Comparison of ENCODE assay signal across 8 cellular contexts in genomic region chr3:15601046-15601398, GRCh38. TPM values are rescaled to one million over a fixed set of nuclear protein-coding genes. Genes with fewer than 3 reads are reported as not detected.
DNase-seq lines count a peak whose midpoint lies in the region; ATAC-seq lines count a peak whose summit lies in the region.

No MANE protein-coding gene starts in this region.

- POLR2A ChIA-PET in activated CD8-positive, alpha-beta T cell treated with anti-CD3 and anti-CD28 coated beads, Interleukin-2, amount 10 ng/mL, durations not matched to agents 7 days and 5 days (lab: Charles Lee) = interaction anchor here (1.2 to 1.3 kb wide), 6 partner anchors 35 to 395 kb away, joined by 3 to 6 read pairs (median 3); partner anchors contain the start of genes ANKRD28 and CAPN7

- CTCF ChIA-PET in activated CD8-positive, alpha-beta T cell treated with anti-CD3 and anti-CD28 coated beads, Interleukin-2, amount 10 ng/mL, durations not matched to agents 7 days and 5 days (lab: Charles Lee) = interaction anchor here (0.6 to 1.5 kb wide), 4 partner anchors 26 to 211 kb away, joined by 3 to 4 read pairs (median 3); no protein-coding TSS in a partner anchor

- peak overlapping the region; percentile 99 for H3K4me3 Mint-ChIP-seq in activated CD8-positive, alpha-beta T cell treated with anti-CD3 and anti-CD28 coated beads, Interleukin-2, amount 10 ng/mL, durations not matched to agents 7 days and 5 days
- H3K4me3 Mint-ChIP-seq in stimulated activated naive CD8-positive, alpha-beta T cell treated with anti-CD3 and anti-CD28 coated beads, Interleukin-15, Interleukin-2, amounts not matched to agents 100 ng/mL and 50 ng/mL, for 24 hours = peak overlapping the region; percentile 100

- no peaks in the 10 kb centered on the region for H3K9me3 Mint-ChIP-seq in activated CD8-positive, alpha-beta T cell treated with anti-CD3 and anti-CD28 coated beads, Interleukin-2, amount 10 ng/mL, durations not matched to agents 7 days and 5 days (ENCODE audit: insufficient read depth)
- H3K9me3 Mint-ChIP-seq in stimulated activated naive CD8-positive, alpha-beta T cell treated with anti-CD3 and anti-CD28 coated beads, Interleukin-15, Interleukin-2, amounts not matched to agents 100 ng/mL and 50 ng/mL, for 24 hours = peaks cover 11% of the 10 kb centered on the region

- no peaks in the 10 kb centered on the region for H3K27me3 Mint-ChIP-seq in activated CD8-positive, alpha-beta T cell treated with anti-CD3 and anti-CD28 coated beads, Interleukin-2, amount 10 ng/mL, durations not matched to agents 7 days and 5 days (ENCODE audit: low read depth)
- no peaks in the 10 kb centered on the region for H3K27me3 Mint-ChIP-seq in stimulated activated naive CD8-positive, alpha-beta T cell treated with anti-CD3 and anti-CD28 coated beads, Interleukin-15, Interleukin-2, amounts not matched to agents 100 ng/mL and 50 ng/mL, for 24 hours

- peak overlapping the region; percentile 90 for H3K4me3 ChIP-seq in iPS-11a (ENCODE audit: low read depth, low read length)

- peak overlapping the region; percentile 90 for H3K27ac Mint-ChIP-seq in activated CD8-positive, alpha-beta T cell treated with anti-CD3 and anti-CD28 coated beads, Interleukin-2, amount 10 ng/mL, durations not matched to agents 7 days and 5 days
- H3K27ac Mint-ChIP-seq in stimulated activated naive CD8-positive, alpha-beta T cell treated with anti-CD3 and anti-CD28 coated beads, Interleukin-15, Interleukin-2, amounts not matched to agents 100 ng/mL and 50 ng/mL, for 24 hours = peak overlapping the region; percentile 96

- peaks cover 41% of the 10 kb centered on the region for H3K36me3 Mint-ChIP-seq in activated CD8-positive, alpha-beta T cell treated with anti-CD3 and anti-CD28 coated beads, Interleukin-2, amount 10 ng/mL, durations not matched to agents 7 days and 5 days (ENCODE audit: low read depth)
- peaks cover 46% of the 10 kb centered on the region for H3K36me3 Mint-ChIP-seq in stimulated activated naive CD8-positive, alpha-beta T cell treated with anti-CD3 and anti-CD28 coated beads, Interleukin-15, Interleukin-2, amounts not matched to agents 100 ng/mL and 50 ng/mL, for 24 hours (ENCODE audit: low read depth)

- no peak for DNase-seq in activated CD8-positive, alpha-beta T cell treated with anti-CD3 and anti-CD28 coated beads, Interleukin-2, amount 10 ng/mL, durations not matched to agents 7 days and 5 days
- DNase-seq in NK-92 treated with Interleukin-12 subunit alpha and Interleukin-12 subunit beta, amount 100 ng/mL, for 24 hours (lab: John Stamatoyannopoulos, UW) = no peak
- no peak for DNase-seq in NCI-H146 (lab: John Stamatoyannopoulos, UW)
- DNase-seq in cerebellar nuclear complex (lab: John Stamatoyannopoulos, UW) = no peak

- ATAC-seq in GM19324 (IDR thresholded peaks at IDR 0.05; ENCODE audit: low FRiP score, unreplicated experiment) (peak; percentile 8), HG03039 (IDR thresholded peaks at IDR 0.05; ENCODE audit: unreplicated experiment) (peak; percentile 2)
- no peak for ATAC-seq in activated CD8-positive, alpha-beta T cell treated with anti-CD3 and anti-CD28 coated beads, Interleukin-2, amount 10 ng/mL, durations not matched to agents 7 days and 5 days

- peaks cover 29% of the 10 kb centered on the region for H3K4me1 Mint-ChIP-seq in activated CD8-positive, alpha-beta T cell treated with anti-CD3 and anti-CD28 coated beads, Interleukin-2, amount 10 ng/mL, durations not matched to agents 7 days and 5 days (ENCODE audit: low read depth)
- H3K4me1 Mint-ChIP-seq in stimulated activated naive CD8-positive, alpha-beta T cell treated with anti-CD3 and anti-CD28 coated beads, Interleukin-15, Interleukin-2, amounts not matched to agents 100 ng/mL and 50 ng/mL, for 24 hours (ENCODE audit: low read depth) = peaks cover 54% of the 10 kb centered on the region

RNA-seq across cellular contexts. Expression of gene HACL1, which starts 0.3 kb away (rescaled TPM):
- 10 to 100 TPM; 23.9 to 24.9 TPM for total RNA-seq in activated CD8-positive, alpha-beta T cell treated with anti-CD3 and anti-CD28 coated beads, Interleukin-2, amount 10 ng/mL, durations not matched to agents 7 days and 5 days

RNA-seq across cellular contexts. Expression of gene BTD, which starts 0.5 kb away (rescaled TPM):
- total RNA-seq in activated CD8-positive, alpha-beta T cell treated with anti-CD3 and anti-CD28 coated beads, Interleukin-2, amount 10 ng/mL, durations not matched to agents 7 days and 5 days = 1 to 10 TPM; 7.1 to 7.5 TPM
